Comparison of ENCODE assay signal across 1 cellular context in the genomic region with DNA sequence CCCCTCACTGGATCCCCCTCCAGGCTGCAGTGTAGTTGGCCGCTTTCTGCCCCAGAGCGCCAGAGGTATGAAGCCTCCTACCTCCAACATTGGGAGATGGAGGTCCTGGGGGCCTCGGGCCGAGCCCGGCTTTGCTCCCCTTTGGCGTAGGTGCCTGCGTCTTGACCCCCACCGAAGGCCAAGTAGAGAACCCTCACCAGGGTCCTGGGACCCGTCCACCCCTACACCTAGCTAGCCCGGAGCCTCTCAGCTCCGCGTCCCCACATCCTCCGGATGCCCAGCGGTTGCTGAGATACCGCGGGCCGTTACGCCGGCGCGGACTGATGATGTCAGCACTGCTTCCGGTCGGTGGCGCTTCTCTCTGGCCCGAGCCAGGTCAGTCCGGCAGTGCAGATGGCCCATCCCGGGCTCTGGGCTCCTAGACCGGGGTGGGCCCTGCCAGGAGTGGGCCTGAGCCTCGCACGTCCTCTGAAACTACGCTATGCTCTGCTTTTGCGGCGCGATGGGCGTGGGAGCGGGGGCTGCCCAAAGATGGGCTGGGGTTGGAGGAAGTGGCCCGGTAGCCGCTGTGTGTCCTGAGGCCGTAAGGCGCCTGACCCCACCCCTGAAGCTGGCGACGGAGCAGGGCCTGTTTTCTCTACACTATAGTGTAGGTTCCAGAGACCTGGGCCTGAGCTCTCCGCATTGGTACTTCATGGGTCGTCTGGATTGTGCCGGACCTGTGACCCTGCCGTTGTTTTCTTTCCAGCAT.
TF ChIP-seq lines count a peak whose summit lies in the region.

A gene (minus strand): TSS at position 297 of the 751 bp plus-strand sequence. CDS start 1,871 bp downstream, outside the sequence.
A gene with protein sequence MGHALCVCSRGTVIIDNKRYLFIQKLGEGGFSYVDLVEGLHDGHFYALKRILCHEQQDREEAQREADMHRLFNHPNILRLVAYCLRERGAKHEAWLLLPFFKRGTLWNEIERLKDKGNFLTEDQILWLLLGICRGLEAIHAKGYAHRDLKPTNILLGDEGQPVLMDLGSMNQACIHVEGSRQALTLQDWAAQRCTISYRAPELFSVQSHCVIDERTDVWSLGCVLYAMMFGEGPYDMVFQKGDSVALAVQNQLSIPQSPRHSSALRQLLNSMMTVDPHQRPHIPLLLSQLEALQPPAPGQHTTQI (plus strand): TSS at position 332 of the 751 bp plus-strand sequence. CDS start 521 bp downstream, outside the sequence.

TF ChIP-seq in HepG2, 621 proteins besides CTCF, POLR2A, EP300 and RAD21 (continued from another document and continues in another):
- TF ChIP-seq ZNF775 (CRISPR knock-in tag; IDR thresholded peaks at IDR 0.05; ENCODE audit: borderline replicate concordance) (no peak), SP5 (CRISPR knock-in tag; IDR thresholded peaks at IDR 0.05; ENCODE audit: borderline replicate concordance, low read depth) (0 out of 2 replicates have a peak, but pooled peaks have one; percentile 60), ZNF652 (CRISPR knock-in tag; IDR thresholded peaks at IDR 0.05; ENCODE audit: borderline replicate concordance, low read depth) (no peak), HDAC6 (IDR thresholded peaks at IDR 0.05; ENCODE audit: low read depth, low read length) (no peak), ZC3H13 (CRISPR knock-in tag; IDR thresholded peaks at IDR 0.05) (peak; percentile 83), POLR2AphosphoS5 (IDR thresholded peaks at IDR 0.05; ENCODE audit: low read depth, low read length) (peak; percentile 96), PPARG (CRISPR knock-in tag; conservative IDR thresholded peaks at IDR 0.05) (peak; percentile 77), SALL1 (CRISPR knock-in tag; IDR thresholded peaks at IDR 0.05) (peak; percentile 86), CC2D1A (CRISPR knock-in tag; IDR thresholded peaks at IDR 0.05) (peak; percentile 98; the same call in 1 of the 2 replicates), SRY (CRISPR knock-in tag; IDR thresholded peaks at IDR 0.05) (peak; percentile 96; the same call in 1 of the 2 replicates), ZNF180 (CRISPR knock-in tag; IDR thresholded peaks at IDR 0.05; ENCODE audit: borderline replicate concordance, low read depth) (0 out of 2 replicates have a peak, but pooled peaks have one; percentile 16), RXRB (CRISPR knock-in tag; IDR thresholded peaks at IDR 0.05; ENCODE audit: borderline replicate concordance) (peak; percentile 86), TOE1 (CRISPR knock-in tag; IDR thresholded peaks at IDR 0.05) (0 out of 2 replicates have a peak, but pooled peaks have one; percentile 62), RFXANK (CRISPR knock-in tag; IDR thresholded peaks at IDR 0.05) (peak; percentile 58; the same call in 1 of the 2 replicates), ELF4 (CRISPR knock-in tag; IDR thresholded peaks at IDR 0.05; ENCODE audit: borderline replicate concordance) (no peak), KMT2A (CRISPR knock-in tag; IDR thresholded peaks at IDR 0.05) (peak; percentile 89), CEBPG (CRISPR knock-in tag; IDR thresholded peaks at IDR 0.05) (peak; percentile 55; the same call in 1 of the 2 replicates), GPN1 (CRISPR knock-in tag; IDR thresholded peaks at IDR 0.05; ENCODE audit: borderline replicate concordance) (no peak), MXI1 (IDR thresholded peaks at IDR 0.05; ENCODE audit: borderline replicate concordance, low read depth, low read length) (peak; percentile 94), REL (CRISPR knock-in tag; conservative IDR thresholded peaks at IDR 0.05) (no peak), ZNF782 (CRISPR knock-in tag; IDR thresholded peaks at IDR 0.05; ENCODE audit: borderline replicate concordance) (peak; percentile 91), TAF1 (CRISPR knock-in tag; IDR thresholded peaks at IDR 0.05) (peak; percentile 96), KAT8 (CRISPR knock-in tag; IDR thresholded peaks at IDR 0.05) (peak; percentile 99), CAMTA2 (CRISPR knock-in tag; IDR thresholded peaks at IDR 0.05; ENCODE audit: borderline replicate concordance) (peak; percentile 26; the same call in 1 of the 2 replicates), LCORL (IDR thresholded peaks at IDR 0.05) (no peak), LCORL (CRISPR knock-in tag; IDR thresholded peaks at IDR 0.05) (peak; percentile 77), ZNF160 (CRISPR knock-in tag; IDR thresholded peaks at IDR 0.05) (peak; percentile 47; the same call in 1 of the 2 replicates), DNMT3B (CRISPR knock-in tag; conservative IDR thresholded peaks at IDR 0.05) (peak; percentile 90; the same call in 1 of the 2 replicates), EED (CRISPR knock-in tag; IDR thresholded peaks at IDR 0.05) (peak; percentile 96), PAF1 (CRISPR knock-in tag; IDR thresholded peaks at IDR 0.05) (no peak), SALL2 (CRISPR knock-in tag; IDR thresholded peaks at IDR 0.05) (peak; percentile 95), ZNF24 (IDR thresholded peaks at IDR 0.05) (no peak), ZNF225 (CRISPR knock-in tag; IDR thresholded peaks at IDR 0.05) (peak; percentile 95), GLI4 (CRISPR knock-in tag; IDR thresholded peaks at IDR 0.05; ENCODE audit: borderline replicate concordance) (0 out of 2 replicates have a peak, but pooled peaks have one; percentile 68), SKI (IDR thresholded peaks at IDR 0.05; ENCODE audit: partially characterized antibody) (peak; percentile 36), ZNF484 (CRISPR knock-in tag; IDR thresholded peaks at IDR 0.05; ENCODE audit: borderline replicate concordance, low read depth) (no peak), NONO (IDR thresholded peaks at IDR 0.05) (no peak), NONO (CRISPR knock-in tag; conservative IDR thresholded peaks at IDR 0.05) (peak; percentile 98), SAFB2 (CRISPR knock-in tag; IDR thresholded peaks at IDR 0.05; ENCODE audit: borderline replicate concordance, low read depth) (peak; percentile 87; the same call in 1 of the 2 replicates), ZNF33A (CRISPR knock-in tag; IDR thresholded peaks at IDR 0.05; ENCODE audit: borderline replicate concordance) (no peak), RAD51 (IDR thresholded peaks at IDR 0.05; ENCODE audit: borderline replicate concordance) (no peak), KDM5B (CRISPR knock-in tag; IDR thresholded peaks at IDR 0.05; ENCODE audit: borderline replicate concordance) (peak; percentile 95), RARA (CRISPR knock-in tag; IDR thresholded peaks at IDR 0.05) (peak; percentile 39; the same call in 1 of the 2 replicates), RORA (CRISPR knock-in tag; IDR thresholded peaks at IDR 0.05) (no peak), ZNF224 (CRISPR knock-in tag; IDR thresholded peaks at IDR 0.05) (no peak), REXO4 (CRISPR knock-in tag; IDR thresholded peaks at IDR 0.05; ENCODE audit: borderline replicate concordance) (no peak)
- TF ChIP-seq, protein P1, sequence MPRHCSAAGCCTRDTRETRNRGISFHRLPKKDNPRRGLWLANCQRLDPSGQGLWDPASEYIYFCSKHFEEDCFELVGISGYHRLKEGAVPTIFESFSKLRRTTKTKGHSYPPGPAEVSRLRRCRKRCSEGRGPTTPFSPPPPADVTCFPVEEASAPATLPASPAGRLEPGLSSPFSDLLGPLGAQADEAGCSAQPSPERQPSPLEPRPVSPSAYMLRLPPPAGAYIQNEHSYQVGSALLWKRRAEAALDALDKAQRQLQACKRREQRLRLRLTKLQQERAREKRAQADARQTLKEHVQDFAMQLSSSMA (CRISPR knock-in tag; IDR thresholded peaks at IDR 0.05): peak; percentile 87
- TF ChIP-seq, protein P2, sequence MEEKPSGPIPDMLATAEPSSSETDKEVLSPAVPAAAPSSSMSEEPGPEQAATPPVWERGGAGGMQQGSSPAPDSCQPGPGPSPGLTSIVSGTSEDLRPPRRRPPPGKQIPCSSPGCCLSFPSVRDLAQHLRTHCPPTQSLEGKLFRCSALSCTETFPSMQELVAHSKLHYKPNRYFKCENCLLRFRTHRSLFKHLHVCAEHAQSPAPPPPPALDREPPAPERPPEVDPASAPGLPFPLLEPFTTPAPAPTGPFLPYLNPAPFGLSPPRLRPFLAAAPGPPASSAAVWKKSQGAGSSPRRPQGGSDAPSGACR (CRISPR knock-in tag; IDR thresholded peaks at IDR 0.05): no peak; the same call in 1 of the 2 replicates
- TF ChIP-seq, protein P3, sequence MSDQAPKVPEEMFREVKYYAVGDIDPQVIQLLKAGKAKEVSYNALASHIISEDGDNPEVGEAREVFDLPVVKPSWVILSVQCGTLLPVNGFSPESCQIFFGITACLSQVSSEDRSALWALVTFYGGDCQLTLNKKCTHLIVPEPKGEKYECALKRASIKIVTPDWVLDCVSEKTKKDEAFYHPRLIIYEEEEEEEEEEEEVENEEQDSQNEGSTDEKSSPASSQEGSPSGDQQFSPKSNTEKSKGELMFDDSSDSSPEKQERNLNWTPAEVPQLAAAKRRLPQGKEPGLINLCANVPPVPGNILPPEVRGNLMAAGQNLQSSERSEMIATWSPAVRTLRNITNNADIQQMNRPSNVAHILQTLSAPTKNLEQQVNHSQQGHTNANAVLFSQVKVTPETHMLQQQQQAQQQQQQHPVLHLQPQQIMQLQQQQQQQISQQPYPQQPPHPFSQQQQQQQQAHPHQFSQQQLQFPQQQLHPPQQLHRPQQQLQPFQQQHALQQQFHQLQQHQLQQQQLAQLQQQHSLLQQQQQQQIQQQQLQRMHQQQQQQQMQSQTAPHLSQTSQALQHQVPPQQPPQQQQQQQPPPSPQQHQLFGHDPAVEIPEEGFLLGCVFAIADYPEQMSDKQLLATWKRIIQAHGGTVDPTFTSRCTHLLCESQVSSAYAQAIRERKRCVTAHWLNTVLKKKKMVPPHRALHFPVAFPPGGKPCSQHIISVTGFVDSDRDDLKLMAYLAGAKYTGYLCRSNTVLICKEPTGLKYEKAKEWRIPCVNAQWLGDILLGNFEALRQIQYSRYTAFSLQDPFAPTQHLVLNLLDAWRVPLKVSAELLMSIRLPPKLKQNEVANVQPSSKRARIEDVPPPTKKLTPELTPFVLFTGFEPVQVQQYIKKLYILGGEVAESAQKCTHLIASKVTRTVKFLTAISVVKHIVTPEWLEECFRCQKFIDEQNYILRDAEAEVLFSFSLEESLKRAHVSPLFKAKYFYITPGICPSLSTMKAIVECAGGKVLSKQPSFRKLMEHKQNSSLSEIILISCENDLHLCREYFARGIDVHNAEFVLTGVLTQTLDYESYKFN (CRISPR knock-in tag; conservative IDR thresholded peaks at IDR 0.05): peak; percentile 75
- TF ChIP-seq, protein P4, sequence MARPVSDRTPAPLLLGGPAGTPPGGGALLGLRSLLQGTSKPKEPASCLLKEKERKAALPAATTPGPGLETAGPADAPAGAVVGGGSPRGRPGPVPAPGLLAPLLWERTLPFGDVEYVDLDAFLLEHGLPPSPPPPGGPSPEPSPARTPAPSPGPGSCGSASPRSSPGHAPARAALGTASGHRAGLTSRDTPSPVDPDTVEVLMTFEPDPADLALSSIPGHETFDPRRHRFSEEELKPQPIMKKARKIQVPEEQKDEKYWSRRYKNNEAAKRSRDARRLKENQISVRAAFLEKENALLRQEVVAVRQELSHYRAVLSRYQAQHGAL (CRISPR knock-in tag; IDR thresholded peaks at IDR 0.05; ENCODE audit: not compliant biosample characterization): no peak
- TF ChIP-seq, protein P5, sequence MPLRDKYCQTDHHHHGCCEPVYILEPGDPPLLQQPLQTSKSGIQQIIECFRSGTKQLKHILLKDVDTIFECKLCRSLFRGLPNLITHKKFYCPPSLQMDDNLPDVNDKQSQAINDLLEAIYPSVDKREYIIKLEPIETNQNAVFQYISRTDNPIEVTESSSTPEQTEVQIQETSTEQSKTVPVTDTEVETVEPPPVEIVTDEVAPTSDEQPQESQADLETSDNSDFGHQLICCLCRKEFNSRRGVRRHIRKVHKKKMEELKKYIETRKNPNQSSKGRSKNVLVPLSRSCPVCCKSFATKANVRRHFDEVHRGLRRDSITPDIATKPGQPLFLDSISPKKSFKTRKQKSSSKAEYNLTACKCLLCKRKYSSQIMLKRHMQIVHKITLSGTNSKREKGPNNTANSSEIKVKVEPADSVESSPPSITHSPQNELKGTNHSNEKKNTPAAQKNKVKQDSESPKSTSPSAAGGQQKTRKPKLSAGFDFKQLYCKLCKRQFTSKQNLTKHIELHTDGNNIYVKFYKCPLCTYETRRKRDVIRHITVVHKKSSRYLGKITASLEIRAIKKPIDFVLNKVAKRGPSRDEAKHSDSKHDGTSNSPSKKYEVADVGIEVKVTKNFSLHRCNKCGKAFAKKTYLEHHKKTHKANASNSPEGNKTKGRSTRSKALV (CRISPR knock-in tag; IDR thresholded peaks at IDR 0.05): peak; percentile 64; the same call in 1 of the 2 replicates
- TF ChIP-seq, protein P6, sequence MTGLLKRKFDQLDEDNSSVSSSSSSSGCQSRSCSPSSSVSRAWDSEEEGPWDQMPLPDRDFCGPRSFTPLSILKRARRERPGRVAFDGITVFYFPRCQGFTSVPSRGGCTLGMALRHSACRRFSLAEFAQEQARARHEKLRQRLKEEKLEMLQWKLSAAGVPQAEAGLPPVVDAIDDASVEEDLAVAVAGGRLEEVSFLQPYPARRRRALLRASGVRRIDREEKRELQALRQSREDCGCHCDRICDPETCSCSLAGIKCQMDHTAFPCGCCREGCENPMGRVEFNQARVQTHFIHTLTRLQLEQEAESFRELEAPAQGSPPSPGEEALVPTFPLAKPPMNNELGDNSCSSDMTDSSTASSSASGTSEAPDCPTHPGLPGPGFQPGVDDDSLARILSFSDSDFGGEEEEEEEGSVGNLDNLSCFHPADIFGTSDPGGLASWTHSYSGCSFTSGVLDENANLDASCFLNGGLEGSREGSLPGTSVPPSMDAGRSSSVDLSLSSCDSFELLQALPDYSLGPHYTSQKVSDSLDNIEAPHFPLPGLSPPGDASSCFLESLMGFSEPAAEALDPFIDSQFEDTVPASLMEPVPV (CRISPR knock-in tag; IDR thresholded peaks at IDR 0.05): no peak
- TF ChIP-seq, protein P7, sequence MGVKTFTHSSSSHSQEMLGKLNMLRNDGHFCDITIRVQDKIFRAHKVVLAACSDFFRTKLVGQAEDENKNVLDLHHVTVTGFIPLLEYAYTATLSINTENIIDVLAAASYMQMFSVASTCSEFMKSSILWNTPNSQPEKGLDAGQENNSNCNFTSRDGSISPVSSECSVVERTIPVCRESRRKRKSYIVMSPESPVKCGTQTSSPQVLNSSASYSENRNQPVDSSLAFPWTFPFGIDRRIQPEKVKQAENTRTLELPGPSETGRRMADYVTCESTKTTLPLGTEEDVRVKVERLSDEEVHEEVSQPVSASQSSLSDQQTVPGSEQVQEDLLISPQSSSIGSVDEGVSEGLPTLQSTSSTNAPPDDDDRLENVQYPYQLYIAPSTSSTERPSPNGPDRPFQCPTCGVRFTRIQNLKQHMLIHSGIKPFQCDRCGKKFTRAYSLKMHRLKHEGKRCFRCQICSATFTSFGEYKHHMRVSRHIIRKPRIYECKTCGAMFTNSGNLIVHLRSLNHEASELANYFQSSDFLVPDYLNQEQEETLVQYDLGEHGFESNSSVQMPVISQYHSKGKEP (CRISPR knock-in tag; IDR thresholded peaks at IDR 0.05): peak; percentile 85
- TF ChIP-seq, protein P8, sequence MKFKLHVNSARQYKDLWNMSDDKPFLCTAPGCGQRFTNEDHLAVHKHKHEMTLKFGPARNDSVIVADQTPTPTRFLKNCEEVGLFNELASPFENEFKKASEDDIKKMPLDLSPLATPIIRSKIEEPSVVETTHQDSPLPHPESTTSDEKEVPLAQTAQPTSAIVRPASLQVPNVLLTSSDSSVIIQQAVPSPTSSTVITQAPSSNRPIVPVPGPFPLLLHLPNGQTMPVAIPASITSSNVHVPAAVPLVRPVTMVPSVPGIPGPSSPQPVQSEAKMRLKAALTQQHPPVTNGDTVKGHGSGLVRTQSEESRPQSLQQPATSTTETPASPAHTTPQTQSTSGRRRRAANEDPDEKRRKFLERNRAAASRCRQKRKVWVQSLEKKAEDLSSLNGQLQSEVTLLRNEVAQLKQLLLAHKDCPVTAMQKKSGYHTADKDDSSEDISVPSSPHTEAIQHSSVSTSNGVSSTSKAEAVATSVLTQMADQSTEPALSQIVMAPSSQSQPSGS (CRISPR knock-in tag; IDR thresholded peaks at IDR 0.05): peak; percentile 82; the same call in 1 of the 2 replicates
